ENCODE assay signal across 3 cellular contexts in genomic region chr1:29875557-29876028, GRCh38.
TF ChIP-seq lines count a peak whose summit lies in the region.

No MANE protein-coding gene starts in this region.

TF ChIP-seq in liver, 16 proteins besides CTCF, POLR2A, EP300 and RAD21 (continued from another document):
- TF ChIP-seq RXRA (IDR thresholded peaks at IDR 0.05) (no peak), YY1 (IDR thresholded peaks at IDR 0.05) (no peak), TAF1 (conservative IDR thresholded peaks at IDR 0.05) (no peak), FOXA1 (IDR thresholded peaks at IDR 0.05) (no peak)

TF ChIP-seq in HepG2, 621 proteins besides CTCF, POLR2A, EP300 and RAD21 (continued from another document):
- TF ChIP-seq NR2F6 (IDR thresholded peaks at IDR 0.05) (no peak), NR2F6 (CRISPR knock-in tag; IDR thresholded peaks at IDR 0.05) (no peak), ZMYM4 (CRISPR knock-in tag; IDR thresholded peaks at IDR 0.05) (no peak), ZNF530 (CRISPR knock-in tag; IDR thresholded peaks at IDR 0.05; ENCODE audit: low read depth) (no peak), IRX3 (CRISPR knock-in tag; IDR thresholded peaks at IDR 0.05; ENCODE audit: borderline replicate concordance, low read depth) (no peak), ZNF432 (CRISPR knock-in tag; IDR thresholded peaks at IDR 0.05; ENCODE audit: borderline replicate concordance) (no peak), IKZF5 (CRISPR knock-in tag; IDR thresholded peaks at IDR 0.05) (no peak), NAIF1 (CRISPR knock-in tag; IDR thresholded peaks at IDR 0.05; ENCODE audit: borderline replicate concordance) (no peak), HDAC2 (CRISPR knock-in tag; IDR thresholded peaks at IDR 0.05) (no peak), NFKBIZ (CRISPR knock-in tag; IDR thresholded peaks at IDR 0.05) (no peak), EZH2 (conservative IDR thresholded peaks at IDR 0.05; ENCODE audit: low read depth, low read length) (no peak), BHLHE40 (IDR thresholded peaks at IDR 0.05; ENCODE audit: low read length) (no peak), ZBTB2 (CRISPR knock-in tag; IDR thresholded peaks at IDR 0.05; ENCODE audit: low read depth) (no peak), FLYWCH1 (CRISPR knock-in tag; IDR thresholded peaks at IDR 0.05) (no peak), NFIC (IDR thresholded peaks at IDR 0.05; ENCODE audit: low read length) (no peak)

TF ChIP-seq in endothelial cell of umbilical vein, 7 proteins besides CTCF, POLR2A, EP300 and RAD21 (continued from another document):
- TF ChIP-seq POLR2AphosphoS5 (IDR thresholded peaks at IDR 0.05; ENCODE audit: insufficient read depth, low read depth, low read length) (peak; percentile 41), GATA2 (IDR thresholded peaks at IDR 0.05; ENCODE audit: insufficient read depth, insufficient read length, low read depth, low read length) (peak; percentile 48), FOS (IDR thresholded peaks at IDR 0.05; ENCODE audit: borderline replicate concordance, insufficient read depth, low read length) (no peak), MAX (IDR thresholded peaks at IDR 0.05; ENCODE audit: insufficient read depth, insufficient read length) (no peak)
